14 cellular contexts compared by ENCODE assay signal in genomic region chr1:46456411-46456963, GRCh38. TPM values are rescaled to one million over a fixed set of nuclear protein-coding genes. Genes with fewer than 3 reads are reported as not detected.
DNase-seq lines count a peak whose midpoint lies in the region; ATAC-seq and TF ChIP-seq lines count a peak whose summit lies in the region.
"Had no signal": no experiment of that assay in that cellular context is flagged by ENCODE, and none has a peak within 500 bp of the region (broad histone marks: within the 10 kb centered on the region; RNA-seq: fewer than 3 reads in every experiment).

No MANE protein-coding gene starts in this region.

- no peaks in the 10 kb centered on the region for H3K36me3 ChIP-seq in left lung
- H3K36me3 ChIP-seq: Peyer's patch had no signal

- no peak for TF ChIP-seq CTCF in fibroblast of villous mesenchyme (IDR thresholded peaks at IDR 0.05; ENCODE audit: insufficient read depth, low read depth, low read length)
- TF ChIP-seq CTCF in mesothelial cell of epicardium (IDR thresholded peaks at IDR 0.05; ENCODE audit: unreplicated experiment), result no peak
- TF ChIP-seq CTCF in RWPE1 (conservative IDR thresholded peaks at IDR 0.05; ENCODE audit: low read depth), result no peak
- no peak for TF ChIP-seq CTCF in left lung (IDR thresholded peaks at IDR 0.05)

- H3K4me3 Mint-ChIP-seq in T-helper 17 cell (no peak overlapping the region), mesothelial cell of epicardium (no peak overlapping the region)
- H3K4me3 Mint-ChIP-seq: CD4-positive, CD25-positive, alpha-beta regulatory T cell had no signal

- H3K27ac Mint-ChIP-seq in T-helper 17 cell (peak overlapping the region; percentile 14), mesothelial cell of epicardium (no peak overlapping the region)
- H3K27ac Mint-ChIP-seq: CD4-positive, CD25-positive, alpha-beta regulatory T cell had no signal

- H3K4me3 ChIP-seq in fibroblast of villous mesenchyme (ENCODE audit: low read depth, low read length) (no peak overlapping the region), left lung (no peak overlapping the region)
- H3K4me3 ChIP-seq: Peyer's patch had no signal

- intact Hi-C loops in left lung (cut with DNase I), result no loop called here

- no peak for ATAC-seq in T-helper 17 cell
- no peak for ATAC-seq in left lung

- DNase-seq in NCI-H82 (lab: John Stamatoyannopoulos, UW) (peak; percentile 39), NCI-H82 treated with DMSO at 0.1 percent for 48 hours (lab: John Stamatoyannopoulos, UW; ENCODE audit: unreplicated experiment) (no peak), M059J (ENCODE audit: low read depth) (peak; percentile 12), T-helper 17 cell (no peak), fibroblast of villous mesenchyme (ENCODE audit: low read depth) (peak; percentile 12), mesothelial cell of epicardium (ENCODE audit: low spot score in 2 of 2, unreplicated experiment in 2 of 2) (no peak), RWPE1 (ENCODE audit: low spot score) (no peak), left lung (no peak)
- DNase-seq: CD4-positive, CD25-positive, alpha-beta regulatory T cell; DND-41; H7; Karpas-422; Peyer's patch; SIG-M5 had no signal

- H3K27me3 ChIP-seq in left lung, result peaks cover 0 to 77% of the 10 kb centered on the region in 2 donors
- H3K27me3 ChIP-seq: Peyer's patch had no signal

- H3K36me3 Mint-ChIP-seq in T-helper 17 cell (ENCODE audit: low read depth), result peaks cover 8% of the 10 kb centered on the region
- H3K36me3 Mint-ChIP-seq in mesothelial cell of epicardium, result no peaks in the 10 kb centered on the region
- H3K36me3 Mint-ChIP-seq: CD4-positive, CD25-positive, alpha-beta regulatory T cell had no signal

- no peaks in the 10 kb centered on the region for H3K4me1 ChIP-seq in left lung
- H3K4me1 ChIP-seq: Peyer's patch had no signal

- POLR2A ChIA-PET in RWPE1 (lab: Yijun Ruan, JAX; ENCODE audit: low non-redundant PET), result no interaction called here

- H3K9me3 ChIP-seq in T-helper 17 cell (ENCODE audit: control insufficient read depth, low read length, poor library complexity, severe bottlenecking) (no peaks in the 10 kb centered on the region), left lung (no peaks in the 10 kb centered on the region)
- H3K9me3 ChIP-seq: Peyer's patch had no signal

- H3K4me1 Mint-ChIP-seq in T-helper 17 cell (peaks cover 22% of the 10 kb centered on the region), mesothelial cell of epicardium (peaks cover 8% of the 10 kb centered on the region)

- H3K27ac ChIP-seq in RWPE1, result no peak overlapping the region
- H3K27ac ChIP-seq in left lung, result no peak overlapping the region
- H3K27ac ChIP-seq: Peyer's patch had no signal

- H3K27me3 Mint-ChIP-seq in T-helper 17 cell (peaks cover 65% of the 10 kb centered on the region), mesothelial cell of epicardium (ENCODE audit: low read depth) (peaks cover 96% of the 10 kb centered on the region)

- no peaks in the 10 kb centered on the region for H3K9me3 Mint-ChIP-seq in mesothelial cell of epicardium

- CTCF ChIA-PET in RWPE1 (lab: Yijun Ruan, JAX), result no interaction called here

RNA-seq across cellular contexts. Expression of gene DMBX1, which starts 33.1 kb away (rescaled TPM):
- not detected in 2 replicates for total RNA-seq in M059J (2014; rRNA removed; shearing (Covaris generic))
- total RNA-seq in T-helper 17 cell (not detected), fibroblast of villous mesenchyme (not detected in 2 replicates), mesothelial cell of epicardium (not detected in 3 replicates), left lung (not detected)
- total RNA-seq: CD4-positive, CD25-positive, alpha-beta regulatory T cell; Peyer's patch had no signal

Comparison
In these comparisons a context has a peak if more than half of its experiments do, and no peak if none do; other contexts are left out.
1. DNase-seq: peak in NCI-H82 (single experiment), M059J (single experiment) and fibroblast of villous mesenchyme (single experiment); none in NCI-H82 treated with DMSO at 0.1 percent for 48 hours (single experiment), T-helper 17 cell (0 of 3), mesothelial cell of epicardium (0 of 2), RWPE1 (single experiment) and left lung (0 of 2).